12 cellular contexts compared by ENCODE assay signal in the genomic region with DNA sequence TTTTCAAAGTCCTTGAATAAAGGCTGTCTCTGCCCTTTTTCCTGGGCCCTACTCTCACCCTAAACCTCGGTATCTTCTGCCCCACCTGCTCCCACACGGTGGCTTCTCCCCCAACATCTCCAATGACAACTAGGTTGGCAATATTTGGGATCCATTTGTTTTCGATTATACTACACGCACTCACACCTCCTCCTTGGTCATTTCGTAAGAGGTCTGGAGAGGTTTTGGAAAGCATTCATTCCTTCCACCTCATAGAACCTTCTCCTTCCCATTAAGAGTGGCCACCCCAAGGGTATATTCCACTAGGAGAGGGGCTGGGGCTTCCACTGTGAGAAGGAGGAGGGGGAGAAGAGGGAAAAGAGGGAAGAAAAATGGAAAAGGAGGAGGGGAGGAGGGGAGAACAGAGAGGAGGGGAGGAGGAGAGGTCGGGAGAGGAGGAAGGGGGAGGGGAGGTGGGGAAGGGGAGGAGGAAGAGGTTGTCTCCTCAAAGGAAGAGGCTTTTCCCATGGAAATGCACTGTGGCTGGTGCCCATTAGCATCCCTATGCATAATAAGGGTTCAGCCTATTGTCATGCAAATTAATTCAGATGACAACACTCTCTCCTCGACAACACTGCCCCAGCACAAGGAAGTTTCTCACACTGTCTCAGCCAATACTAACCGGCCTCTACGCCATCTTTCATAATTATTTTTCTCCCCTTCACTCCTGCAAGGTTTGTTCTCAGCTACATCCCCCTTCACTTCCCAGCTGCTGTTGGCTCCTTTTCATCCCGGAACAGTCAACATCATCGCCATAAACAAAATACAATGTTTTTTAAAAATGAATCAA. TPM values are rescaled to one million over a fixed set of nuclear protein-coding genes. Genes with fewer than 3 reads are reported as not detected.
DNase-seq lines count a peak whose midpoint lies in the region; ATAC-seq, FAIRE-seq and TF ChIP-seq lines count a peak whose summit lies in the region.
"Had no signal": no experiment of that assay in that cellular context is flagged by ENCODE, and none has a peak within 500 bp of the region (broad histone marks: within the 10 kb centered on the region; RNA-seq: fewer than 3 reads in every experiment).

No MANE protein-coding gene starts in this region.

- no peak for TF ChIP-seq POLR2A in breast epithelium (IDR thresholded peaks at IDR 0.05)
- no peak for TF ChIP-seq POLR2A in HepG2 (IDR thresholded peaks at IDR 0.05; ENCODE audit: insufficient read depth in 1 of 2, low read depth in 2 of 2, low read length in 2 of 2)

- H3K4me1 ChIP-seq in mammary epithelial cell (ENCODE audit: insufficient read depth, low read length) = peaks cover 9% of the 10 kb centered on the region
- H3K4me1 ChIP-seq in breast epithelium = peaks cover 0 to 13% of the 10 kb centered on the region in 2 donors
- H3K4me1 ChIP-seq in HepG2 (ENCODE audit: insufficient read depth, low read length) = peaks cover 29% of the 10 kb centered on the region
- no peaks in the 10 kb centered on the region for H3K4me1 ChIP-seq in upper lobe of right lung

- TF ChIP-seq CTCF in MCF 10A (IDR thresholded peaks at IDR 0.05; ENCODE audit: unreplicated experiment) (no peak), mammary epithelial cell (conservative IDR thresholded peaks at IDR 0.05 in 1 of 2, IDR thresholded peaks at IDR 0.05 in 1 of 2; ENCODE audit: extremely low read depth in 1 of 2, insufficient read depth in 1 of 2, low read depth in 1 of 2, low read length in 2 of 2) (no peak), breast epithelium (IDR thresholded peaks at IDR 0.05) (no peak), HepG2 (CRISPR knock-in tag; IDR thresholded peaks at IDR 0.05) (no peak), upper lobe of right lung (IDR thresholded peaks at IDR 0.05) (no peak), brain microvascular endothelial cell (IDR thresholded peaks at IDR 0.05; ENCODE audit: low read depth, low read length, missing control alignments) (no peak)

- H3K4me3 ChIP-seq in mammary epithelial cell (replicated peaks in 1 of 3; ENCODE audit: insufficient read depth in 1 of 3, low read depth in 2 of 3, low read length in 3 of 3) (no peak overlapping the region), breast epithelium (no peak overlapping the region), HepG2 (replicated peaks in 1 of 3; ENCODE audit: insufficient read depth in 1 of 3, low read depth in 2 of 3, low read length in 3 of 3) (peak overlapping the region in 1 of 3 experiments; percentile 41; a peak in 1 of 6 replicates), upper lobe of right lung (no peak overlapping the region), brain microvascular endothelial cell (ENCODE audit: low read depth, low read length) (no peak overlapping the region)
- H3K4me3 ChIP-seq: mucosa of descending colon, SK-N-MC had no signal

- ATAC-seq in HepG2 (peak; percentile 9; the same call in 2 of the 3 replicates), upper lobe of right lung (no peak), HG03342 (IDR thresholded peaks at IDR 0.05; ENCODE audit: unreplicated experiment) (no peak)
- ATAC-seq: activated T-helper 17 cell treated with anti-CD3 and anti-CD28 coated beads, Interleukin-2, amount 50 U/mL, for 72 hours had no signal

- no peak overlapping the region for H3K4me3 Mint-ChIP-seq in MCF 10A (ENCODE audit: unreplicated experiment)
- H3K4me3 Mint-ChIP-seq: activated T-helper 17 cell treated with anti-CD3 and anti-CD28 coated beads, Interleukin-2, amount 50 U/mL, for 72 hours had no signal

- H3K36me3 ChIP-seq in mammary epithelial cell (ENCODE audit: insufficient read depth, low read length) (no peaks in the 10 kb centered on the region), breast epithelium (no peaks in the 10 kb centered on the region), HepG2 (replicated peaks in 1 of 2; ENCODE audit: control insufficient read depth in 1 of 2, insufficient read depth in 2 of 2, low read length in 2 of 2) (no peaks in the 10 kb centered on the region), upper lobe of right lung (no peaks in the 10 kb centered on the region), brain microvascular endothelial cell (replicated peaks) (no peaks in the 10 kb centered on the region)

- no peak overlapping the region for H3K4me2 ChIP-seq in mammary epithelial cell (ENCODE audit: insufficient read depth, low read depth, low read length)
- H3K4me2 ChIP-seq in HepG2 (ENCODE audit: low read depth, low read length) = peak overlapping the region; percentile 77

- no peaks in the 10 kb centered on the region for H3K9me3 ChIP-seq in mammary epithelial cell (replicated peaks; ENCODE audit: insufficient read depth, low read length)
- H3K9me3 ChIP-seq in breast epithelium = no peaks in the 10 kb centered on the region
- H3K9me3 ChIP-seq in HepG2 (ENCODE audit: low read length) = no peaks in the 10 kb centered on the region
- H3K9me3 ChIP-seq in upper lobe of right lung = no peaks in the 10 kb centered on the region
- H3K9me3 ChIP-seq: mucosa of descending colon had no signal

- TF ChIP-seq EP300 in HepG2 (IDR thresholded peaks at IDR 0.05; ENCODE audit: low read depth in 2 of 2, low read length in 2 of 2) = no peak
- no peak for TF ChIP-seq EP300 in HepG2 (CRISPR knock-in tag; IDR thresholded peaks at IDR 0.05; ENCODE audit: borderline replicate concordance)

- peaks cover 8% of the 10 kb centered on the region for H3K9me3 Mint-ChIP-seq in MCF 10A (ENCODE audit: unreplicated experiment)
- H3K9me3 Mint-ChIP-seq: activated T-helper 17 cell treated with anti-CD3 and anti-CD28 coated beads, Interleukin-2, amount 50 U/mL, for 72 hours had no signal

- H3K27ac Mint-ChIP-seq in MCF 10A (ENCODE audit: low read depth, unreplicated experiment) = peak overlapping the region; percentile 59
- H3K27ac Mint-ChIP-seq: activated T-helper 17 cell treated with anti-CD3 and anti-CD28 coated beads, Interleukin-2, amount 50 U/mL, for 72 hours had no signal

- DNase-seq in MCF 10A (ENCODE audit: unreplicated experiment) (no peak), mammary epithelial cell (no peak), breast epithelium (ENCODE audit: low spot score in 2 of 2) (no peak), HepG2 (ENCODE audit: low spot score) (no peak), upper lobe of right lung (no peak), brain microvascular endothelial cell (no peak)
- no peak for DNase-seq in activated naive CD4-positive, alpha-beta T cell treated with Interleukin-2 at 50 U/mL for 16 hours
- DNase-seq: KG1 had no signal

- no peak for TF ChIP-seq RAD21 in HepG2 (CRISPR knock-in tag; IDR thresholded peaks at IDR 0.05)

- H2AFZ ChIP-seq in mammary epithelial cell (ENCODE audit: low read depth, low read length) (no peak overlapping the region), HepG2 (ENCODE audit: low read length) (no peak overlapping the region)

- dilution Hi-C loops in mammary epithelial cell (cut with HindIII; ENCODE audit: low sequenced_read_pairs) = no loop called here

- H3K4me1 Mint-ChIP-seq in MCF 10A (ENCODE audit: insufficient read depth, unreplicated experiment) = peaks cover 26% of the 10 kb centered on the region
- H3K4me1 Mint-ChIP-seq: activated T-helper 17 cell treated with anti-CD3 and anti-CD28 coated beads, Interleukin-2, amount 50 U/mL, for 72 hours had no signal

- BruUV-seq in MCF 10A (replicated peaks; lab: Mats Ljungman, UMichigan) (no TSS peak), mammary epithelial cell (replicated peaks; lab: Mats Ljungman, UMichigan) (no TSS peak), HepG2 (replicated peaks; lab: Mats Ljungman, UMichigan) (no TSS peak)

- H3K27me3 ChIP-seq in mammary epithelial cell (ENCODE audit: insufficient read depth, low read length) (no peaks in the 10 kb centered on the region), breast epithelium (no peaks in the 10 kb centered on the region), HepG2 (ENCODE audit: control insufficient read depth in 1 of 2, insufficient read depth in 2 of 2, low read length in 2 of 2) (peaks cover 0 to 9% of the 10 kb centered on the region in 2 experiments; a peak in 1 of 5 replicates), upper lobe of right lung (no peaks in the 10 kb centered on the region), brain microvascular endothelial cell (replicated peaks) (no peaks in the 10 kb centered on the region)

- intact Hi-C loops in MCF 10A (cut with micrococcal nuclease) = no loop called here
- intact Hi-C loops in mammary epithelial cell (cut with micrococcal nuclease) = no loop called here
- intact Hi-C loops in breast epithelium (cut with DNase I; ENCODE audit: low total_unique reads) = no loop called here
- intact Hi-C loops in HepG2 (cut with micrococcal nuclease; ENCODE audit: unreplicated experiment) = loop anchor here (1.0 to 10.0 kb wide), 3 partner anchors 26 to 248 kb away; no protein-coding TSS in a partner anchor
- intact Hi-C loops in upper lobe of right lung (cut with DNase I) = no loop called here

- H3K36me3 Mint-ChIP-seq in MCF 10A (ENCODE audit: insufficient read depth, unreplicated experiment) = no peaks in the 10 kb centered on the region

- H3K27me3 Mint-ChIP-seq in MCF 10A (ENCODE audit: insufficient read depth, unreplicated experiment) = peaks cover 33% of the 10 kb centered on the region

- H4K20me1 ChIP-seq in mammary epithelial cell (ENCODE audit: insufficient read depth, low read length) = no peaks in the 10 kb centered on the region
- H4K20me1 ChIP-seq in HepG2 (ENCODE audit: insufficient read depth, low read length) = no peaks in the 10 kb centered on the region

- H3K27ac ChIP-seq in mammary epithelial cell (ENCODE audit: insufficient read depth, low read depth, low read length) (no peak overlapping the region), breast epithelium (peak overlapping the region; percentile 81 to 85), HepG2 (ENCODE audit: extremely low read length, insufficient read depth, low read length) (no peak overlapping the region), upper lobe of right lung (peak overlapping the region; percentile 37), brain microvascular endothelial cell (no peak overlapping the region)
- H3K27ac ChIP-seq: SK-N-MC had no signal

- CTCF ChIA-PET in MCF 10A (lab: Yijun Ruan, JAX) = interaction anchor here (1.2 kb wide), 1 partner anchor 26 kb away, joined by 4 read pairs; no protein-coding TSS in a partner anchor
- CTCF ChIA-PET in mammary epithelial cell (lab: Charles Lee; ENCODE audit: low non-redundant PET) = no interaction called here
- CTCF ChIA-PET in HepG2 (lab: Yijun Ruan, JAX; ENCODE audit: low intra/inter-chr PET ratio, low total read pairs) = no interaction called here

- no peak for FAIRE-seq in HepG2 (lab: Jason Lieb, UNC)

- H3K79me2 ChIP-seq in mammary epithelial cell (ENCODE audit: insufficient read depth, low read length) (no peaks in the 10 kb centered on the region), HepG2 (ENCODE audit: insufficient read depth, low read length) (no peaks in the 10 kb centered on the region)

- in situ Hi-C loops in mammary epithelial cell (cut with MboI; ENCODE audit: low sequenced_read_pairs in 2 of 2) (no loop called here), HepG2 (cut with HindIII; ENCODE audit: extremely low pct_ligation_motif_present, low pct_unique_long_range_greater_than_20kb) (no loop called here), brain microvascular endothelial cell (cut with HindIII; ENCODE audit: low pct_ligation_motif_present, low sequenced_read_pairs) (no loop called here)

- WGBS in mammary epithelial cell (ENCODE audit: low coverage, missing lambda C conversion rate) = 94% methylated on average over 10 of the region's 11 CpGs
- 64% methylated on average over 11 of the region's 11 CpGs for WGBS in HepG2 (ENCODE audit: low lambda C conversion rate)

- no peak overlapping the region for H3K9ac ChIP-seq in mammary epithelial cell (ENCODE audit: insufficient read depth, low read length)
- no peak overlapping the region for H3K9ac ChIP-seq in HepG2 (ENCODE audit: insufficient read depth, low read depth, low read length)

- POLR2A ChIA-PET in MCF 10A (lab: Yijun Ruan, JAX) (no interaction called here), HepG2 (lab: Yijun Ruan, JAX) (interaction anchor here (1.0 to 1.2 kb wide), 3 partner anchors 8 to 29 kb away, joined by 3 to 8 read pairs (median 7); a partner anchor contains a TSS)

RNA-seq across cellular contexts. Expression of a gene that starts 30.0 kb away (rescaled TPM):
- total RNA-seq in MCF 10A (2022) (2.6 and 4.5 TPM in 2 replicates), mammary epithelial cell (10 to 100 TPM; 77.4 to 81.9 TPM), breast epithelium (10 to 100 TPM in 2 of 3 donors, 1 to 10 TPM in 1; 3.0 to 47.7 (median 15.7) TPM), HepG2 (2016; rRNA removed; fragmentation: Illumina TruSeq; extraction: Trizol) (27.6 and 40.1 TPM in 2 replicates), upper lobe of right lung (5.4 TPM)
- polyA plus RNA-seq in mammary epithelial cell (31.6 TPM), HepG2 (2011; rRNA removed) (16.1 and 18.5 TPM in 2 replicates)
- 33.8 TPM for polyA minus RNA-seq in mammary epithelial cell
- total RNA-seq in HepG2 (2016; cell fraction: cytosol; rRNA removed; fragmentation: Illumina TruSeq; extraction: Trizol; ENCODE audit: low read depth) = 6.2 and 7.6 TPM in 2 replicates
- total RNA-seq in HepG2 (2016; cell fraction: insoluble cytoplasmic fraction; rRNA removed; fragmentation: Illumina TruSeq; extraction: Trizol) = 27.6 and 38.4 TPM in 2 replicates
- 33.8 and 35.1 TPM in 2 replicates for total RNA-seq in HepG2 (2016; cell fraction: membrane; rRNA removed; fragmentation: Illumina TruSeq; extraction: Trizol)
- 41.9 and 42.0 TPM in 2 replicates for total RNA-seq in HepG2 (2016; cell fraction: nucleus; rRNA removed; fragmentation: Illumina TruSeq; extraction: Trizol)
- 16.5 and 16.7 TPM in 2 replicates for polyA plus RNA-seq in HepG2 (2011; cell fraction: cytosol; rRNA removed)
- polyA plus RNA-seq in HepG2 (2011; cell fraction: nucleus; rRNA removed) = 27.0 and 29.5 TPM in 2 replicates
- 52.8 and 54.6 TPM in 2 replicates for polyA plus RNA-seq in HepG2 (2012)
- 4.1 and 5.3 TPM in 2 replicates for polyA plus RNA-seq in HepG2 (2016; cell fraction: cytosol; fragmentation: Illumina TruSeq; extraction: Trizol; ENCODE audit: low read depth)
- 85.8 and 117 TPM in 2 replicates for polyA plus RNA-seq in HepG2 (2016; cell fraction: insoluble cytoplasmic fraction; fragmentation: Illumina TruSeq; extraction: Trizol; ENCODE audit: low read depth)
- polyA plus RNA-seq in HepG2 (2016; cell fraction: membrane; fragmentation: Illumina TruSeq; extraction: Trizol; ENCODE audit: low read depth) = 19.3 and 23.2 TPM in 2 replicates
- polyA plus RNA-seq in HepG2 (2016; cell fraction: nucleus; fragmentation: Illumina TruSeq; extraction: Trizol; ENCODE audit: insufficient read depth, low read depth) = 116 and 117 TPM in 2 replicates
- polyA minus RNA-seq in HepG2 (2011; rRNA and poly(A)+ RNA removed; ENCODE audit: low replicate concordance) = 44.5 TPM in 1 of 2 replicates, not detected in the other
- polyA minus RNA-seq in HepG2 (2011; cell fraction: cytosol; rRNA and poly(A)+ RNA removed) = 90.2 and 106 TPM in 2 replicates
- polyA minus RNA-seq in HepG2 (2011; cell fraction: nucleus; rRNA and poly(A)+ RNA removed) = 25.2 and 26.5 TPM in 2 replicates
- total RNA-seq: activated T-helper 17 cell treated with anti-CD3 and anti-CD28 coated beads, Interleukin-2, amount 50 U/mL, for 72 hours had no signal

Comparison
In these comparisons a context has a peak if more than half of its experiments do, and no peak if none do; other contexts are left out.
1. H3K27ac ChIP-seq: peak in breast epithelium (2 of 2) and upper lobe of right lung (single experiment); none in mammary epithelial cell (single experiment), HepG2 (single experiment) and brain microvascular endothelial cell (single experiment).